Comparison of ENCODE assay signal across 1 cellular context in genomic region chr7:148712610-148713330, GRCh38.
TF ChIP-seq lines count a peak whose summit lies in the region.

No MANE protein-coding gene starts in this region.

TF ChIP-seq in SK-N-SH, 30 proteins besides CTCF, POLR2A, EP300 and RAD21 (continued from another document):
- TF ChIP-seq REST (IDR thresholded peaks at IDR 0.05; ENCODE audit: low read depth, low read length): no peak
